ENCODE assay signal across 19 cellular contexts in the genomic region with DNA sequence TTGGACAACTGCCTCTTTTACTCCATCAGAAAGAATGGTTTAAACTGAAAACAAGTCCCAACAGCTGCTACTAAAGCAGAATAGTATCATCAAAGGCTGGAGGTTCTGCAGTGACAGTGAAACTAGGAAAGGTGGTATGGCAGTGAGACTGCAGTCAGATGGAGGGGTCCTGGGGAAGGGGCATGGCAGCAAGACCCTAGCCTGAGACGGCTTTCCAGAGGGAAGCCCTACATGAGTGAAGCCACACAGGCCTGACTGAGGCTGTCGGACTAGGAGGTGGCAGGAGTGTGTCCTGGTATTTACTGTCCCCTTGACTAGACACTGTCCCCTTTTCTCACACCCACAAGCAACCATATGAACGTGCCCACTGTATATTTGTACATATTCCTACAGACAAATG. TPM values are rescaled to one million over a fixed set of nuclear protein-coding genes. Genes with fewer than 3 reads are reported as not detected.
DNase-seq lines count a peak whose midpoint lies in the region; ATAC-seq and TF ChIP-seq lines count a peak whose summit lies in the region.
"Had no signal": no experiment of that assay in that cellular context is flagged by ENCODE, and none has a peak within 500 bp of the region (broad histone marks: within the 10 kb centered on the region; RNA-seq: fewer than 3 reads in every experiment).

No MANE protein-coding gene starts in this region.

- H3K36me3 ChIP-seq in vagina (peaks cover 0 to 35% of the 10 kb centered on the region in 2 donors), BE2C (peaks cover 44% of the 10 kb centered on the region)

- H3K4me1 ChIP-seq in vagina (peaks cover 15% of the 10 kb centered on the region), BE2C (no peaks in the 10 kb centered on the region)
- H3K4me1 ChIP-seq: HAP-1 had no signal

- intact Hi-C loops in vagina (cut with DNase I), result no loop called here

- H3K27me3 Mint-ChIP-seq in T-helper 1 cell treated with Interleukin-12 subunit alpha and Interleukin-12 subunit beta and Interleukin-4 antibody, amounts not matched to agents 30 μg/mL and 1 μg/mL, for 36 hours (ENCODE audit: low read depth), result no peaks in the 10 kb centered on the region
- H3K27me3 Mint-ChIP-seq in stimulated activated naive CD8-positive, alpha-beta T cell treated with anti-CD3 and anti-CD28 coated beads, Interleukin-15, amount 100 ng/mL, for 72 hours, result no peaks in the 10 kb centered on the region
- H3K27me3 Mint-ChIP-seq in immature natural killer cell (ENCODE audit: low read depth in 3 of 3), result peaks cover 0 to 1% (median 0%) of the 10 kb centered on the region in 3 donors
- H3K27me3 Mint-ChIP-seq: IgD-negative memory B cell had no signal

- no peaks in the 10 kb centered on the region for H3K27me3 ChIP-seq in vagina
- no peaks in the 10 kb centered on the region for H3K27me3 ChIP-seq in BE2C
- H3K27me3 ChIP-seq: BLaER1 treated with 17β-estradiol and CSF1 and Interleukin-3, amounts not matched to agents 10 nM and 100 nM had no signal

- TF ChIP-seq POLR2A in vagina (IDR thresholded peaks at IDR 0.05), result no peak

- no peaks in the 10 kb centered on the region for H3K9me3 Mint-ChIP-seq in T-helper 1 cell treated with Interleukin-12 subunit alpha and Interleukin-12 subunit beta and Interleukin-4 antibody, amounts not matched to agents 30 μg/mL and 1 μg/mL, for 36 hours
- no peaks in the 10 kb centered on the region for H3K9me3 Mint-ChIP-seq in stimulated activated naive CD8-positive, alpha-beta T cell treated with anti-CD3 and anti-CD28 coated beads, Interleukin-15, amount 100 ng/mL, for 72 hours
- no peaks in the 10 kb centered on the region for H3K9me3 Mint-ChIP-seq in immature natural killer cell
- H3K9me3 Mint-ChIP-seq: IgD-negative memory B cell had no signal

- H3K27ac Mint-ChIP-seq in T-helper 1 cell treated with Interleukin-12 subunit alpha and Interleukin-12 subunit beta and Interleukin-4 antibody, amounts not matched to agents 30 μg/mL and 1 μg/mL, for 36 hours, result peak overlapping the region; percentile 46
- H3K27ac Mint-ChIP-seq in stimulated activated naive CD8-positive, alpha-beta T cell treated with anti-CD3 and anti-CD28 coated beads, Interleukin-15, amount 100 ng/mL, for 72 hours, result peak overlapping the region; percentile 14 to 69
- H3K27ac Mint-ChIP-seq in immature natural killer cell, result peak overlapping the region in 4 of 6 donors; percentile 8 to 68 (median 34)

- H3K9me3 ChIP-seq in vagina, result no peaks in the 10 kb centered on the region
- no peaks in the 10 kb centered on the region for H3K9me3 ChIP-seq in BE2C
- H3K9me3 ChIP-seq: HAP-1 had no signal

- peaks cover 36% of the 10 kb centered on the region for H3K4me1 Mint-ChIP-seq in T-helper 1 cell treated with Interleukin-12 subunit alpha and Interleukin-12 subunit beta and Interleukin-4 antibody, amounts not matched to agents 30 μg/mL and 1 μg/mL, for 36 hours (ENCODE audit: low read depth)
- peaks cover 42% of the 10 kb centered on the region for H3K4me1 Mint-ChIP-seq in stimulated activated naive CD8-positive, alpha-beta T cell treated with anti-CD3 and anti-CD28 coated beads, Interleukin-15, amount 100 ng/mL, for 72 hours
- H3K4me1 Mint-ChIP-seq in immature natural killer cell, result peaks cover 16 to 24% of the 10 kb centered on the region in 2 donors

- DNase-seq in T-helper 1 cell (no peak), immature natural killer cell (no peak), vagina (ENCODE audit: extremely low spot score in 2 of 2) (no peak), BE2C (no peak), 8988T (no peak)
- DNase-seq in stimulated activated naive CD8-positive, alpha-beta T cell treated with anti-CD3 and anti-CD28 coated beads, Interleukin-15, amount 100 ng/mL, for 72 hours, result no peak
- no peak for DNase-seq in stimulated activated naive CD8-positive, alpha-beta T cell treated with anti-CD3 and anti-CD28 coated beads, Interleukin-15, Interleukin-2, amounts not matched to agents 100 U/mL and 50 U/mL, for 24 hours
- DNase-seq: DMS53, NCI-H1417, NCI-H2029, NCI-H2171 treated with DMSO at 0.1 percent for 48 hours, NCI-H510A, NCI-H82 had no signal

- peaks cover 21% of the 10 kb centered on the region for H3K36me3 Mint-ChIP-seq in T-helper 1 cell treated with Interleukin-12 subunit alpha and Interleukin-12 subunit beta and Interleukin-4 antibody, amounts not matched to agents 30 μg/mL and 1 μg/mL, for 36 hours (ENCODE audit: low read depth)
- peaks cover 3 to 21% (median 7%) of the 10 kb centered on the region in 3 donors for H3K36me3 Mint-ChIP-seq in immature natural killer cell

- no peak overlapping the region for H3K4me3 Mint-ChIP-seq in T-helper 1 cell treated with Interleukin-12 subunit alpha and Interleukin-12 subunit beta and Interleukin-4 antibody, amounts not matched to agents 30 μg/mL and 1 μg/mL, for 36 hours
- H3K4me3 Mint-ChIP-seq in stimulated activated naive CD8-positive, alpha-beta T cell treated with anti-CD3 and anti-CD28 coated beads, Interleukin-15, amount 100 ng/mL, for 72 hours, result no peak overlapping the region
- H3K4me3 Mint-ChIP-seq in immature natural killer cell, result no peak overlapping the region

- H3K27ac ChIP-seq in vagina, result peak overlapping the region; percentile 30
- H3K27ac ChIP-seq: 22Rv1; BLaER1 treated with 17β-estradiol and CSF1 and Interleukin-3, amounts not matched to agents 10 nM and 100 nM had no signal

- no peak overlapping the region for H3K4me3 ChIP-seq in vagina
- no peak overlapping the region for H3K4me3 ChIP-seq in BE2C (ENCODE audit: low read depth, low read length)
- H3K4me3 ChIP-seq: BLaER1 treated with 17β-estradiol and CSF1 and Interleukin-3, amounts not matched to agents 10 nM and 100 nM; HAP-1 had no signal

- no peak for ATAC-seq in stimulated activated naive CD8-positive, alpha-beta T cell treated with anti-CD3 and anti-CD28 coated beads, Interleukin-15, amount 100 ng/mL, for 72 hours
- ATAC-seq in stimulated activated naive CD8-positive, alpha-beta T cell treated with anti-CD3 and anti-CD28 coated beads, Interleukin-15, Interleukin-2, amounts not matched to agents 100 U/mL and 50 U/mL, for 24 hours, result no peak
- ATAC-seq: Panc1 had no signal

- TF ChIP-seq CTCF in vagina (IDR thresholded peaks at IDR 0.05), result no peak
- no peak for TF ChIP-seq CTCF in BE2C (IDR thresholded peaks at IDR 0.05; ENCODE audit: low read depth, low read length)

RNA-seq across cellular contexts. Expression of a gene that starts 40.4 kb away (rescaled TPM):
- polyA plus RNA-seq in immature natural killer cell, result 1 to 10 TPM; 2.6 to 5.4 (median 3.2) TPM
- 39.5 TPM for total RNA-seq in vagina
- 17.6 TPM for polyA plus RNA-seq in BE2C (2012; ENCODE audit: insufficient read depth, insufficient read length, low read depth)

RNA-seq across cellular contexts. Expression of a gene that starts 54.3 kb away (rescaled TPM):
- polyA plus RNA-seq in immature natural killer cell, result 10 to 100 TPM in 1 of 3 donors, 1 to 10 TPM in 2; 5.8 to 26.8 (median 8.0) TPM
- 82.7 TPM for total RNA-seq in vagina
- polyA plus RNA-seq in BE2C (2012; ENCODE audit: insufficient read depth, insufficient read length, low read depth), result 49.5 TPM
